ENCODE assay signal across 8 cellular contexts in genomic region chr9:89661956-89662717, GRCh38. TPM values are rescaled to one million over a fixed set of nuclear protein-coding genes. Genes with fewer than 3 reads are reported as not detected.
DNase-seq lines count a peak whose midpoint lies in the region; ATAC-seq and TF ChIP-seq lines count a peak whose summit lies in the region.

No MANE protein-coding gene starts in this region.

- TF ChIP-seq RAD21 in SK-N-SH (IDR thresholded peaks at IDR 0.05; ENCODE audit: low read length), result no peak

- 0 out of 2 replicates have a peak overlapping the region, but pooled peaks have one; percentile 50 for H3K4me2 ChIP-seq in SK-N-SH

- CTCF ChIA-PET in SK-N-SH (lab: Yijun Ruan, JAX), result interaction anchor here (0.9 to 1.6 kb wide), 4 partner anchors 58 to 146 kb away, joined by 3 to 13 read pairs (median 5); partner anchors contain the start of gene GADD45G

- H3K4me3 ChIP-seq in MG63, result no peak overlapping the region
- H3K4me3 ChIP-seq in SK-N-SH (ENCODE audit: low read depth in 2 of 2, low read length in 1 of 2), result peak overlapping the region; percentile 3 to 12; a peak in 3 of 4 replicates
- H3K4me3 ChIP-seq in esophagus squamous epithelium, result peak overlapping the region in 3 of 4 donors; percentile 24 to 56 (median 32)
- H3K4me3 ChIP-seq in upper lobe of right lung, result peak overlapping the region; percentile 28

- peak; percentile 87 for ATAC-seq in upper lobe of right lung
- ATAC-seq in HG02571 (IDR thresholded peaks at IDR 0.05; ENCODE audit: unreplicated experiment), result no peak
- no peak for ATAC-seq in stimulated activated effector memory CD8-positive, alpha-beta T cell treated with anti-CD3 and anti-CD28 coated beads, Interleukin-12 subunit alpha, Interleukin-12 subunit beta, amount 100 ng/mL, for 72 hours

- no peaks in the 10 kb centered on the region for H3F3A ChIP-seq in SK-N-SH (replicated peaks; ENCODE audit: insufficient read depth)

- TF ChIP-seq CTCF in SK-N-SH (IDR thresholded peaks at IDR 0.05), result no peak
- TF ChIP-seq CTCF in esophagus squamous epithelium (IDR thresholded peaks at IDR 0.05), result peak in 1 of 6 experiments; percentile 2
- no peak for TF ChIP-seq CTCF in upper lobe of right lung (IDR thresholded peaks at IDR 0.05)

- in situ Hi-C loops in ACHN (cut with HindIII; ENCODE audit: low pct_ligation_motif_present, low pct_unique_long_range_greater_than_20kb, low sequenced_read_pairs), result no loop called here

- no peaks in the 10 kb centered on the region for H3K79me2 ChIP-seq in SK-N-SH (ENCODE audit: insufficient read depth)

- TF ChIP-seq EP300 in SK-N-SH (IDR thresholded peaks at IDR 0.05; ENCODE audit: borderline replicate concordance in 1 of 2, low read depth in 1 of 2, low read length in 1 of 2), result peak in 1 of 2 experiments; percentile 9; a peak in 1 of 4 replicates

- no peaks in the 10 kb centered on the region for H3K9me3 Mint-ChIP-seq in stimulated activated effector memory CD8-positive, alpha-beta T cell treated with anti-CD3 and anti-CD28 coated beads, Interleukin-12 subunit alpha, Interleukin-12 subunit beta, amount 100 ng/mL, for 72 hours

- no peak for TF ChIP-seq POLR2A in esophagus squamous epithelium (IDR thresholded peaks at IDR 0.05)

- intact Hi-C loops in esophagus squamous epithelium (cut with DNase I) (no loop called here), upper lobe of right lung (cut with DNase I) (no loop called here)

- H3K27ac ChIP-seq in SK-N-SH (ENCODE audit: low read depth in 2 of 2, low read length in 1 of 2) (peak overlapping the region in 1 of 2 experiments; percentile 90; a peak in 2 of 4 replicates), esophagus squamous epithelium (peak overlapping the region; percentile 73 to 81 (median 76)), upper lobe of right lung (peak overlapping the region; percentile 77)

- H3K27me3 ChIP-seq in MG63, result no peaks in the 10 kb centered on the region
- no peaks in the 10 kb centered on the region for H3K27me3 ChIP-seq in SK-N-SH (ENCODE audit: insufficient read depth)
- peaks cover 0 to 8% (median 0%) of the 10 kb centered on the region in 4 donors for H3K27me3 ChIP-seq in esophagus squamous epithelium
- no peaks in the 10 kb centered on the region for H3K27me3 ChIP-seq in upper lobe of right lung

- H3K27ac Mint-ChIP-seq in stimulated activated effector memory CD8-positive, alpha-beta T cell treated with anti-CD3 and anti-CD28 coated beads, Interleukin-12 subunit alpha, Interleukin-12 subunit beta, amount 100 ng/mL, for 72 hours, result no peak overlapping the region

- no peak overlapping the region for H3K4me3 Mint-ChIP-seq in stimulated activated effector memory CD8-positive, alpha-beta T cell treated with anti-CD3 and anti-CD28 coated beads, Interleukin-12 subunit alpha, Interleukin-12 subunit beta, amount 100 ng/mL, for 72 hours

- no peaks in the 10 kb centered on the region for H3K36me3 ChIP-seq in MG63
- H3K36me3 ChIP-seq in SK-N-SH (replicated peaks in 1 of 2; ENCODE audit: control insufficient read depth in 1 of 2, insufficient read depth in 2 of 2, low read length in 1 of 2), result no peaks in the 10 kb centered on the region
- no peaks in the 10 kb centered on the region for H3K36me3 ChIP-seq in esophagus squamous epithelium
- H3K36me3 ChIP-seq in upper lobe of right lung, result no peaks in the 10 kb centered on the region

- H4K20me1 ChIP-seq in SK-N-SH (ENCODE audit: insufficient read depth), result no peaks in the 10 kb centered on the region

- no peaks in the 10 kb centered on the region for H3K9me3 ChIP-seq in MG63
- no peaks in the 10 kb centered on the region for H3K9me3 ChIP-seq in SK-N-SH
- H3K9me3 ChIP-seq in esophagus squamous epithelium, result no peaks in the 10 kb centered on the region
- no peaks in the 10 kb centered on the region for H3K9me3 ChIP-seq in upper lobe of right lung

- 13% methylated on average over 10 of the region's 21 CpGs for WGBS in SK-N-SH (ENCODE audit: low lambda C conversion rate)
- WGBS in esophagus squamous epithelium, 2 donors, result 32% methylated on average over 6 of the region's 21 CpGs; no CpG with 5 or more reads in 1 of the 2 donors

- H3K9ac ChIP-seq in SK-N-SH, result no peak overlapping the region

- POLR2A ChIA-PET in SK-N-SH (lab: Yijun Ruan, JAX), result interaction anchor here (0.9 to 2.5 kb wide), 7 partner anchors 13 to 140 kb away, joined by 3 to 13 read pairs (median 5); partner anchors contain the start of gene GADD45G

- peak; percentile 90 for DNase-seq in ACHN
- DNase-seq in MG63, result peak; percentile 16
- peak; percentile 96 for DNase-seq in SK-N-SH
- no peak for DNase-seq in esophagus squamous epithelium (lab: John Stamatoyannopoulos, UW)
- peak; percentile 98 for DNase-seq in midbrain (lab: John Stamatoyannopoulos, UW)
- peak; percentile 98 for DNase-seq in upper lobe of right lung
- DNase-seq in stimulated activated effector memory CD8-positive, alpha-beta T cell treated with anti-CD3 and anti-CD28 coated beads, Interleukin-12 subunit alpha, Interleukin-12 subunit beta, amount 100 ng/mL, for 72 hours (ENCODE audit: low spot score in 2 of 2), result no peak

- H3K36me3 Mint-ChIP-seq in stimulated activated effector memory CD8-positive, alpha-beta T cell treated with anti-CD3 and anti-CD28 coated beads, Interleukin-12 subunit alpha, Interleukin-12 subunit beta, amount 100 ng/mL, for 72 hours, result no peaks in the 10 kb centered on the region

- peaks cover 0 to 50% of the 10 kb centered on the region in 2 experiments; a peak in 2 of 4 replicates for H3K4me1 ChIP-seq in SK-N-SH (ENCODE audit: control insufficient read depth in 1 of 2, insufficient read depth in 2 of 2, low read depth in 1 of 2, low read length in 1 of 2)
- peaks cover 27 to 72% (median 28%) of the 10 kb centered on the region in 3 donors for H3K4me1 ChIP-seq in esophagus squamous epithelium
- peaks cover 53% of the 10 kb centered on the region for H3K4me1 ChIP-seq in upper lobe of right lung

- peak overlapping the region; percentile 68; the same call in 1 of the 2 replicates for H2AFZ ChIP-seq in SK-N-SH (ENCODE audit: low read depth)

- peaks cover 1% of the 10 kb centered on the region for H3K4me1 Mint-ChIP-seq in stimulated activated effector memory CD8-positive, alpha-beta T cell treated with anti-CD3 and anti-CD28 coated beads, Interleukin-12 subunit alpha, Interleukin-12 subunit beta, amount 100 ng/mL, for 72 hours

- H3K9me2 ChIP-seq in SK-N-SH, result no peaks in the 10 kb centered on the region

TF ChIP-seq in SK-N-SH, 30 proteins besides CTCF, POLR2A, EP300 and RAD21 (continues in another document):
- TF ChIP-seq NFIC (IDR thresholded peaks at IDR 0.05; ENCODE audit: borderline replicate concordance) (peak; percentile 10; the same call in 1 of the 2 replicates), PBX3 (IDR thresholded peaks at IDR 0.05) (peak; percentile 99), USF1 (IDR thresholded peaks at IDR 0.05; ENCODE audit: borderline replicate concordance, low read depth) (no peak), GABPA (IDR thresholded peaks at IDR 0.05; ENCODE audit: low read depth) (no peak), CHD2 (IDR thresholded peaks at IDR 0.05; ENCODE audit: low read length, partially characterized antibody) (peak; percentile 60), TAF1 (IDR thresholded peaks at IDR 0.05; ENCODE audit: borderline replicate concordance, low read depth, low read length) (no peak), IRF3 (IDR thresholded peaks at IDR 0.05; ENCODE audit: low read depth, low read length) (peak; percentile 65), TCF12 (IDR thresholded peaks at IDR 0.05) (no peak)
- TF ChIP-seq, protein P1, sequence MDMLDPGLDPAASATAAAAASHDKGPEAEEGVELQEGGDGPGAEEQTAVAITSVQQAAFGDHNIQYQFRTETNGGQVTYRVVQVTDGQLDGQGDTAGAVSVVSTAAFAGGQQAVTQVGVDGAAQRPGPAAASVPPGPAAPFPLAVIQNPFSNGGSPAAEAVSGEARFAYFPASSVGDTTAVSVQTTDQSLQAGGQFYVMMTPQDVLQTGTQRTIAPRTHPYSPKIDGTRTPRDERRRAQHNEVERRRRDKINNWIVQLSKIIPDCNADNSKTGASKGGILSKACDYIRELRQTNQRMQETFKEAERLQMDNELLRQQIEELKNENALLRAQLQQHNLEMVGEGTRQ (IDR thresholded peaks at IDR 0.05; ENCODE audit: borderline replicate concordance, low read depth, low read length), result no peak

RNA-seq across cellular contexts. Expression of gene GADD45G, which starts 57.3 kb away (rescaled TPM):
- total RNA-seq in MG63 (2014; rRNA removed; shearing (Covaris generic); ENCODE audit: low replicate concordance), result 3.5 TPM in 1 of 2 replicates, not detected in the other
- polyA plus RNA-seq in SK-N-SH (2012; rRNA removed), result 1.3 and 1.8 TPM in 2 replicates
- 0.98 and 1.4 TPM in 2 replicates for polyA plus RNA-seq in SK-N-SH (2012; cell fraction: cytosol; rRNA removed)
- polyA plus RNA-seq in SK-N-SH (2012; cell fraction: nucleus; rRNA removed), result 3.2 and 7.4 TPM in 2 replicates
- 10 to 100 TPM in 2 of 4 donors, 1 to 10 TPM in 2; 1.8 to 18.7 (median 8.5) TPM for total RNA-seq in esophagus squamous epithelium
- 19.8 TPM for total RNA-seq in upper lobe of right lung

Comparison
In these comparisons a context has a peak if more than half of its experiments do, and no peak if none do; other contexts are left out.
1. DNase-seq: peak in ACHN (single experiment), MG63 (single experiment), SK-N-SH (single experiment), midbrain (single experiment) and upper lobe of right lung (single experiment); none in esophagus squamous epithelium (single experiment) and stimulated activated effector memory CD8-positive, alpha-beta T cell treated with anti-CD3 and anti-CD28 coated beads, Interleukin-12 subunit alpha, Interleukin-12 subunit beta, amount 100 ng/mL, for 72 hours (0 of 2).